Comparison of ENCODE assay signal across 1 cellular context in the genomic region with DNA sequence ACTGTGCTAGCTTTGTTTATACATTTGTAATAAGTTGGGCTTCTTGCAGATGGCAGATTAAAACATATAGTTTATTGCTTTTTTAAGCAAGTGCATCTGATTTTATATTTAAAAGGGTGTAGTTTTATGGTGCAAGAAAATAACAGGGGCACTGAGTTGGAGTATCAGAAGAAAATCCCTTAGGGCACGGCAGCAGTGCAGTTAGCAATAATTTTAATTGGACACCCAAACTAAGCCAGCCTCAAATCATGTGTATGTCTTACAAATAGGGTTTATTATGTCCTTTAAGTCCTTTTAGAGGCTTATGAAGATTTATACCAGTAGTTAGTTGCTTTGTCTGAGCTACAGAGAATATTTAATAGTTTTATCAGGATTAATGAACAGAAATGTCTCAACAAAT.
TF ChIP-seq lines count a peak whose summit lies in the region.

No MANE protein-coding gene starts in this region.

TF ChIP-seq in WTC11, 78 proteins besides CTCF, POLR2A, EP300 and RAD21 (continued from another document):
- TF ChIP-seq, protein P1, sequence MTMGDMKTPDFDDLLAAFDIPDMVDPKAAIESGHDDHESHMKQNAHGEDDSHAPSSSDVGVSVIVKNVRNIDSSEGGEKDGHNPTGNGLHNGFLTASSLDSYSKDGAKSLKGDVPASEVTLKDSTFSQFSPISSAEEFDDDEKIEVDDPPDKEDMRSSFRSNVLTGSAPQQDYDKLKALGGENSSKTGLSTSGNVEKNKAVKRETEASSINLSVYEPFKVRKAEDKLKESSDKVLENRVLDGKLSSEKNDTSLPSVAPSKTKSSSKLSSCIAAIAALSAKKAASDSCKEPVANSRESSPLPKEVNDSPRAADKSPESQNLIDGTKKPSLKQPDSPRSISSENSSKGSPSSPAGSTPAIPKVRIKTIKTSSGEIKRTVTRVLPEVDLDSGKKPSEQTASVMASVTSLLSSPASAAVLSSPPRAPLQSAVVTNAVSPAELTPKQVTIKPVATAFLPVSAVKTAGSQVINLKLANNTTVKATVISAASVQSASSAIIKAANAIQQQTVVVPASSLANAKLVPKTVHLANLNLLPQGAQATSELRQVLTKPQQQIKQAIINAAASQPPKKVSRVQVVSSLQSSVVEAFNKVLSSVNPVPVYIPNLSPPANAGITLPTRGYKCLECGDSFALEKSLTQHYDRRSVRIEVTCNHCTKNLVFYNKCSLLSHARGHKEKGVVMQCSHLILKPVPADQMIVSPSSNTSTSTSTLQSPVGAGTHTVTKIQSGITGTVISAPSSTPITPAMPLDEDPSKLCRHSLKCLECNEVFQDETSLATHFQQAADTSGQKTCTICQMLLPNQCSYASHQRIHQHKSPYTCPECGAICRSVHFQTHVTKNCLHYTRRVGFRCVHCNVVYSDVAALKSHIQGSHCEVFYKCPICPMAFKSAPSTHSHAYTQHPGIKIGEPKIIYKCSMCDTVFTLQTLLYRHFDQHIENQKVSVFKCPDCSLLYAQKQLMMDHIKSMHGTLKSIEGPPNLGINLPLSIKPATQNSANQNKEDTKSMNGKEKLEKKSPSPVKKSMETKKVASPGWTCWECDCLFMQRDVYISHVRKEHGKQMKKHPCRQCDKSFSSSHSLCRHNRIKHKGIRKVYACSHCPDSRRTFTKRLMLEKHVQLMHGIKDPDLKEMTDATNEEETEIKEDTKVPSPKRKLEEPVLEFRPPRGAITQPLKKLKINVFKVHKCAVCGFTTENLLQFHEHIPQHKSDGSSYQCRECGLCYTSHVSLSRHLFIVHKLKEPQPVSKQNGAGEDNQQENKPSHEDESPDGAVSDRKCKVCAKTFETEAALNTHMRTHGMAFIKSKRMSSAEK (CRISPR knock-in tag; IDR thresholded peaks at IDR 0.05; ENCODE audit: borderline replicate concordance) = no peak
